10 cellular contexts compared by ENCODE assay signal in genomic region chr17:27282054-27282501, GRCh38. TPM values are rescaled to one million over a fixed set of nuclear protein-coding genes. Genes with fewer than 3 reads are reported as not detected.
DNase-seq lines count a peak whose midpoint lies in the region; ATAC-seq and TF ChIP-seq lines count a peak whose summit lies in the region.
"Had no signal": no experiment of that assay in that cellular context is flagged by ENCODE, and none has a peak within 500 bp of the region (broad histone marks: within the 10 kb centered on the region; RNA-seq: fewer than 3 reads in every experiment).

No MANE protein-coding gene starts in this region.

- ATAC-seq in HG02678 (IDR thresholded peaks at IDR 0.05; ENCODE audit: unreplicated experiment) (peak; percentile 71), HG03108 (IDR thresholded peaks at IDR 0.05; ENCODE audit: unreplicated experiment) (no peak)

- in situ Hi-C loops in GM13977 (cut with MboI; ENCODE audit: low pct_unique_long_range_greater_than_20kb, low sequenced_read_pairs, unreplicated experiment): no loop called here

- DNase-seq in GM13977 (ENCODE audit: low spot score) (peak; percentile 49), SKM-1 (lab: John Stamatoyannopoulos, UW; ENCODE audit: unreplicated experiment) (peak; percentile 91), non-pigmented ciliary epithelial cell (ENCODE audit: low read depth) (peak; percentile 6), SK-N-DZ (ENCODE audit: low spot score) (no peak), NCI-H510A (lab: John Stamatoyannopoulos, UW) (no peak)
- DNase-seq in NK-92 treated with Interleukin-12 subunit alpha and Interleukin-12 subunit beta, amount 100 ng/mL, for 24 hours (lab: John Stamatoyannopoulos, UW): no peak
- DNase-seq: activated CD4-positive, alpha-beta T cell treated with anti-CD3 and anti-CD28 coated beads, Interleukin-2, amount 50 U/mL, for 1 hour; NCI-H524 treated with DMSO at 0.1 percent for 48 hours had no signal

- TF ChIP-seq CTCF in GM13977 (IDR thresholded peaks at IDR 0.05; ENCODE audit: extremely low read depth, insufficient read depth, missing control alignments): no peak

RNA-seq across cellular contexts. Expression of gene WSB1, which starts 11.8 kb away (rescaled TPM):
- polyA plus RNA-seq in SK-N-DZ (2014; cell fraction: cytosol; rRNA removed): 144 and 167 TPM in 2 replicates
- 401 and 428 TPM in 2 replicates for polyA plus RNA-seq in SK-N-DZ (2014; cell fraction: nucleus; rRNA removed)

Comparison
In these comparisons a context has a peak if more than half of its experiments do, and no peak if none do; other contexts are left out.
1. DNase-seq: peak in GM13977 (single experiment), SKM-1 (single experiment) and non-pigmented ciliary epithelial cell (single experiment); none in SK-N-DZ (single experiment), NCI-H510A (single experiment) and NK-92 treated with Interleukin-12 subunit alpha and Interleukin-12 subunit beta, amount 100 ng/mL, for 24 hours (single experiment).